Comparison of ENCODE assay signal across 34 cellular contexts in genomic region chr12:10689146-10689545, GRCh38.
"Had no signal": no experiment of that assay in that cellular context is flagged by ENCODE, and none has a peak within 500 bp of the region (broad histone marks: within the 10 kb centered on the region; RNA-seq: fewer than 3 reads in every experiment).

No MANE protein-coding gene starts in this region.

- H3K9me3 ChIP-seq: MG63 had no signal

- DNase-seq: Karpas-422, Kasumi-1, MG63, MM.1S, MV-4-11, NCI-H1048, NCI-H1092, NCI-H1092 treated with DMSO at 0.1 percent for 48 hours, NCI-H1105, NCI-H1105 treated with DMSO at 0.1 percent for 48 hours, NCI-H1417, NCI-H1417 treated with DMSO at 0.1 percent for 48 hours, NCI-H1436, NCI-H1436 treated with DMSO at 0.1 percent for 48 hours, NCI-H146, NCI-H1694, NCI-H1694 treated with DMSO at 0.1 percent for 48 hours, NCI-H187, NCI-H187 treated with DMSO at 0.1 percent for 48 hours, NCI-H1930, NCI-H2029, NCI-H2029 treated with DMSO at 0.1 percent for 48 hours, NCI-H2081, NCI-H2081 treated with DMSO at 0.1 percent for 48 hours, NCI-H2107, NCI-H2171, NCI-H2171 treated with DMSO at 0.1 percent for 48 hours, NCI-H2227 treated with DMSO at 0.1 percent for 48 hours, NCI-H226, NCI-H345, NCI-H446, NCI-H446 treated with DMSO at 0.1 percent for 48 hours, NCI-H510A had no signal

- H3K27me3 ChIP-seq: MG63 had no signal

- H3K27ac ChIP-seq: KMS-11 had no signal

- H3K4me3 ChIP-seq: MG63 had no signal
